ENCODE assay signal across 13 cellular contexts in the genomic region with DNA sequence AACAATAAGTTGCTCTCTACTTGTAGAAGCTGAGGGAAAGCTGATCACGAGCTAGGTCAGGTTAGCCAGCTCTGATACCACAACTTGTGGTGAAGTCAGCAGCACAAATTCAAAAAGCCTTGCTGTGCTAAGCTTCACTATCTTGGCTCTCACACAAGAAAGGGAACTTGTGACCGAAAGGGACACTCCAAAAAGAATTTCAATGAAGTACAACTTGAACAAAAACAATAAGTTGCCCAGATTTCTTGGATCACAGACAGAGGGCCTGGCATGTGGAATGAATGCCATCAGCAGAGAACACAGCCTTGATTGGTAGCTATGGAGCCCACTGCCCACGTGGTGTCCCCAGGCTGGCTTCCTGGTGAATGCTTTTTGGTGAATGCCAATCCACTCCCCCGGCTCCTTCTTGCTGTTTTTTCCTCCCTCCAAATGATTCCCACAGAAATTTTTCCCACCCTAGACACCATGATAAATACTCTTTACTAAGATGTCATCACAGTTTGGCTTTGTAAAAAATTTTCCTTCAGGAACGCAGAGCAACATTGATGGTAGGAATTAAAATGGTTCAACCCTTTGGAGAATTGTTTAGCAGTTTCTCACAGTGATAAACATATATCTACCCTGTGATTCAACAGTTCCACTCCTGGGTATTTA.
DNase-seq lines count a peak whose midpoint lies in the region; ATAC-seq, FAIRE-seq and TF ChIP-seq lines count a peak whose summit lies in the region.
"Had no signal": no experiment of that assay in that cellular context is flagged by ENCODE, and none has a peak within 500 bp of the region (broad histone marks: within the 10 kb centered on the region; RNA-seq: fewer than 3 reads in every experiment).

No MANE protein-coding gene starts in this region.

- no peaks in the 10 kb centered on the region for H3K4me1 ChIP-seq in astrocyte (ENCODE audit: insufficient read depth, low read length)
- peaks cover 49% of the 10 kb centered on the region for H3K4me1 ChIP-seq in left ventricle myocardium inferior
- H3K4me1 ChIP-seq in sigmoid colon = no peaks in the 10 kb centered on the region
- H3K4me1 ChIP-seq in A673 (ENCODE audit: insufficient read depth, low read length, poor library complexity, severe bottlenecking) = peaks cover 7% of the 10 kb centered on the region

- H3K27me3 Mint-ChIP-seq in astrocyte (ENCODE audit: low read depth, unreplicated experiment) = peaks cover 3% of the 10 kb centered on the region

- no peak overlapping the region for H3K4me2 ChIP-seq in astrocyte (ENCODE audit: low read length)

- CTCF ChIA-PET in A673 (lab: Charles Lee) = no interaction called here

- H3K9me3 ChIP-seq in astrocyte (ENCODE audit: insufficient read depth, low read depth, low read length) = no peaks in the 10 kb centered on the region
- no peaks in the 10 kb centered on the region for H3K9me3 ChIP-seq in left ventricle myocardium inferior (replicated peaks)
- H3K9me3 ChIP-seq in sigmoid colon = no peaks in the 10 kb centered on the region
- H3K9me3 ChIP-seq in A673 (ENCODE audit: low read depth, low read length, poor library complexity, severe bottlenecking) = no peaks in the 10 kb centered on the region

- H3K27ac Mint-ChIP-seq in astrocyte (ENCODE audit: unreplicated experiment) = no peak overlapping the region

- in situ Hi-C loops in G401 (cut with HindIII; ENCODE audit: low sequenced_read_pairs) = no loop called here

- 75 to 89% methylated on average over 5 of the region's 5 CpGs for WGBS in sigmoid colon, 2 donors

- TF ChIP-seq CTCF in astrocyte (IDR thresholded peaks at IDR 0.05; ENCODE audit: insufficient read depth, low read depth, low read length) (no peak), left ventricle myocardium inferior (IDR thresholded peaks at IDR 0.05; ENCODE audit: borderline replicate concordance) (no peak), sigmoid colon (IDR thresholded peaks at IDR 0.05) (no peak), A673 (conservative IDR thresholded peaks at IDR 0.05; ENCODE audit: low read depth, low read length) (no peak)

- no peak overlapping the region for H3K27ac ChIP-seq in astrocyte (ENCODE audit: low read depth, low read length)
- peak overlapping the region; percentile 81 for H3K27ac ChIP-seq in left ventricle myocardium inferior (replicated peaks)
- H3K27ac ChIP-seq in sigmoid colon = peak overlapping the region in 2 of 4 donors; percentile 20 to 40
- no peak overlapping the region for H3K27ac ChIP-seq in A673 (ENCODE audit: low read depth, low read length, poor library complexity, severe bottlenecking)

- H3K4me3 ChIP-seq in astrocyte (ENCODE audit: insufficient read depth, low read depth, low read length) (no peak overlapping the region), left ventricle myocardium inferior (no peak overlapping the region), sigmoid colon (no peak overlapping the region), A673 (ENCODE audit: low read depth, low read length, poor library complexity, severe bottlenecking) (no peak overlapping the region)

- no peaks in the 10 kb centered on the region for H3K79me2 ChIP-seq in astrocyte (ENCODE audit: insufficient read depth, low read length)

- no peak overlapping the region for H3K9ac ChIP-seq in astrocyte (ENCODE audit: low read length)

- intact Hi-C loops in left ventricle myocardium inferior (cut with micrococcal nuclease) = no loop called here
- intact Hi-C loops in sigmoid colon (cut with DNase I) = no loop called here
- intact Hi-C loops in A673 (cut with micrococcal nuclease; ENCODE audit: unreplicated experiment) = no loop called here

- H4K20me1 ChIP-seq in astrocyte (ENCODE audit: insufficient read depth, low read length) = no peaks in the 10 kb centered on the region

- H3K36me3 ChIP-seq in astrocyte (ENCODE audit: insufficient read depth, low read length) (no peaks in the 10 kb centered on the region), left ventricle myocardium inferior (no peaks in the 10 kb centered on the region), sigmoid colon (no peaks in the 10 kb centered on the region), A673 (ENCODE audit: insufficient read depth, low read length, poor library complexity, severe bottlenecking) (no peaks in the 10 kb centered on the region)

- TF ChIP-seq POLR2A in sigmoid colon (IDR thresholded peaks at IDR 0.05) = no peak

- no peaks in the 10 kb centered on the region for H3K9me3 Mint-ChIP-seq in astrocyte (ENCODE audit: unreplicated experiment)

- BruUV-seq in A673 (replicated peaks; lab: Mats Ljungman, UMichigan) = no TSS peak

- peak overlapping the region; percentile 53 for H2AFZ ChIP-seq in astrocyte (ENCODE audit: low read depth, low read length)

- FAIRE-seq in astrocyte (lab: Jason Lieb, UNC) = no peak
- FAIRE-seq: islet of Langerhans had no signal

- no peak for TF ChIP-seq EP300 in sigmoid colon (IDR thresholded peaks at IDR 0.05)

- ATAC-seq in GM18909 (IDR thresholded peaks at IDR 0.05; ENCODE audit: poor library complexity, unreplicated experiment) = no peak
- ATAC-seq: HCT116, Panc1 had no signal

- DNase-seq in G401 (ENCODE audit: low spot score) = peak; percentile 44
- DNase-seq in astrocyte (ENCODE audit: low read depth) = peak; percentile 47
- peak; percentile 40 for DNase-seq in left ventricle myocardium inferior
- peak; percentile 74 for DNase-seq in sigmoid colon
- DNase-seq in A673 (ENCODE audit: low spot score) = no peak
- no peak for DNase-seq in NCI-H526 treated with DMSO at 0.1 percent for 48 hours (lab: John Stamatoyannopoulos, UW)
- DNase-seq in activated CD4-positive, alpha-beta T cell treated with anti-CD3 and anti-CD28 coated beads, Interleukin-2, amount 50 U/mL, for 4 hours = no peak
- DNase-seq: activated T-cell treated with anti-CD3 and anti-CD28 coated beads for 4 hours; stimulated activated CD4-positive, alpha-beta T cell treated with anti-CD3 and anti-CD28 coated beads, Interleukin-4, amount 100 ng/mL, for 24 hours had no signal

- no peak overlapping the region for H3K4me3 Mint-ChIP-seq in astrocyte (ENCODE audit: unreplicated experiment)

- H3K36me3 Mint-ChIP-seq in astrocyte (ENCODE audit: low read depth, unreplicated experiment) = no peaks in the 10 kb centered on the region

- H3K27me3 ChIP-seq in astrocyte (ENCODE audit: insufficient read depth, low read length) (no peaks in the 10 kb centered on the region), left ventricle myocardium inferior (ENCODE audit: low read depth) (no peaks in the 10 kb centered on the region), sigmoid colon (no peaks in the 10 kb centered on the region), A673 (replicated peaks; ENCODE audit: insufficient read depth, low read depth, low read length, poor library complexity) (no peaks in the 10 kb centered on the region)

- POLR2A ChIA-PET in A673 (lab: Charles Lee; ENCODE audit: low non-redundant PET) = no interaction called here

- no peaks in the 10 kb centered on the region for H3K4me1 Mint-ChIP-seq in astrocyte (ENCODE audit: low read depth, unreplicated experiment)

Comparison
In these comparisons a context has a peak if more than half of its experiments do, and no peak if none do; other contexts are left out.
1. DNase-seq: peak in G401 (single experiment), astrocyte (single experiment), left ventricle myocardium inferior (single experiment) and sigmoid colon (single experiment); none in A673 (single experiment), NCI-H526 treated with DMSO at 0.1 percent for 48 hours (single experiment) and activated CD4-positive, alpha-beta T cell treated with anti-CD3 and anti-CD28 coated beads, Interleukin-2, amount 50 U/mL, for 4 hours (0 of 2).